In genomic region chr9:97769208-97769607, GRCh38 we compare ENCODE assay signal across 2 cellular contexts.
TF ChIP-seq lines count a peak whose summit lies in the region.

No MANE protein-coding gene starts in this region.

TF ChIP-seq in K562, 482 proteins besides CTCF, POLR2A, EP300 and RAD21:
- TF ChIP-seq RFX5 (IDR thresholded peaks at IDR 0.05; ENCODE audit: low read depth, low read length) = no peak
- TF ChIP-seq TAF9B (IDR thresholded peaks at IDR 0.05; ENCODE audit: partially characterized antibody) = no peak
- TF ChIP-seq BRCA1 (IDR thresholded peaks at IDR 0.05) = no peak
- no peak for TF ChIP-seq BRCA1 (CRISPR knock-in tag; IDR thresholded peaks at IDR 0.05)
TF ChIP-seq in K562: peak in this region for 0.

TF ChIP-seq in HepG2, 621 proteins besides CTCF, POLR2A, EP300 and RAD21 (continued from another document):
- no peak for TF ChIP-seq ZC3H13 (CRISPR knock-in tag; IDR thresholded peaks at IDR 0.05)
- TF ChIP-seq ZNF253 (CRISPR knock-in tag; IDR thresholded peaks at IDR 0.05; ENCODE audit: borderline replicate concordance) = no peak
- no peak for TF ChIP-seq GTF2F1 (IDR thresholded peaks at IDR 0.05; ENCODE audit: low read length)
- no peak for TF ChIP-seq ZFY (CRISPR knock-in tag; IDR thresholded peaks at IDR 0.05)
- TF ChIP-seq, protein P1, sequence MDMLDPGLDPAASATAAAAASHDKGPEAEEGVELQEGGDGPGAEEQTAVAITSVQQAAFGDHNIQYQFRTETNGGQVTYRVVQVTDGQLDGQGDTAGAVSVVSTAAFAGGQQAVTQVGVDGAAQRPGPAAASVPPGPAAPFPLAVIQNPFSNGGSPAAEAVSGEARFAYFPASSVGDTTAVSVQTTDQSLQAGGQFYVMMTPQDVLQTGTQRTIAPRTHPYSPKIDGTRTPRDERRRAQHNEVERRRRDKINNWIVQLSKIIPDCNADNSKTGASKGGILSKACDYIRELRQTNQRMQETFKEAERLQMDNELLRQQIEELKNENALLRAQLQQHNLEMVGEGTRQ (IDR thresholded peaks at IDR 0.05; ENCODE audit: low read depth, low read length) = no peak
- TF ChIP-seq, protein P1 (CRISPR knock-in tag; IDR thresholded peaks at IDR 0.05; ENCODE audit: borderline replicate concordance) = no peak
- no peak for TF ChIP-seq JUND (CRISPR knock-in tag; IDR thresholded peaks at IDR 0.05)
- TF ChIP-seq HOXA7 (CRISPR knock-in tag; IDR thresholded peaks at IDR 0.05) = no peak
- no peak for TF ChIP-seq DNMT3B (CRISPR knock-in tag; conservative IDR thresholded peaks at IDR 0.05)
- no peak for TF ChIP-seq TBL1XR1 (IDR thresholded peaks at IDR 0.05; ENCODE audit: borderline replicate concordance, low read length, partially characterized antibody)
- no peak for TF ChIP-seq CREB1 (IDR thresholded peaks at IDR 0.05)
- TF ChIP-seq CREB1 (CRISPR knock-in tag; IDR thresholded peaks at IDR 0.05) = no peak
- no peak for TF ChIP-seq U2AF2 (IDR thresholded peaks at IDR 0.05; ENCODE audit: low read depth, low read length)
- no peak for TF ChIP-seq ZNF124 (CRISPR knock-in tag; IDR thresholded peaks at IDR 0.05)
- no peak for TF ChIP-seq DR1 (CRISPR knock-in tag; IDR thresholded peaks at IDR 0.05)
- no peak for TF ChIP-seq ZNF83 (CRISPR knock-in tag; IDR thresholded peaks at IDR 0.05; ENCODE audit: borderline replicate concordance)
- no peak for TF ChIP-seq PHF8 (CRISPR knock-in tag; IDR thresholded peaks at IDR 0.05)
- TF ChIP-seq, protein P2, sequence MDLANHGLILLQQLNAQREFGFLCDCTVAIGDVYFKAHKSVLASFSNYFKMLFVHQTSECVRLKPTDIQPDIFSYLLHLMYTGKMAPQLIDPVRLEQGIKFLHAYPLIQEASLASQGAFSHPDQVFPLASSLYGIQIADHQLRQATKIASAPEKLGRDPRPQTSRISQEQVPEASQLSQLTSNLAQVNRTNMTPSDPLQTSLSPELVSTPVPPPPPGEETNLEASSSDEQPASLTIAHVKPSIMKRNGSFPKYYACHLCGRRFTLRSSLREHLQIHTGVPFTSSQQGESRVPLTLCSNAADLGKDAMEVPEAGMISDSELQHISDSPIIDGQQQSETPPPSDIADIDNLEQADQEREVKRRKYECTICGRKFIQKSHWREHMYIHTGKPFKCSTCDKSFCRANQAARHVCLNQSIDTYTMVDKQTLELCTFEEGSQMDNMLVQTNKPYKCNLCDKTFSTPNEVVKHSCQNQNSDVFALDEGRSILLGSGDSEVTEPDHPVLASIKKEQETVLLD (CRISPR knock-in tag; IDR thresholded peaks at IDR 0.05; ENCODE audit: low read depth) = no peak
- no peak for TF ChIP-seq SOX13 (IDR thresholded peaks at IDR 0.05)
- TF ChIP-seq SOX13 (CRISPR knock-in tag; conservative IDR thresholded peaks at IDR 0.05 in 1 of 2, IDR thresholded peaks at IDR 0.05 in 1 of 2) = no peak
- TF ChIP-seq REST (IDR thresholded peaks at IDR 0.05; ENCODE audit: borderline replicate concordance in 1 of 2, low read depth in 1 of 2, low read length in 2 of 2) = no peak
- TF ChIP-seq ZNF598 (CRISPR knock-in tag; IDR thresholded peaks at IDR 0.05; ENCODE audit: borderline replicate concordance) = no peak
